In genomic region chr2:201073071-201073470, GRCh38 we compare ENCODE assay signal across 12 cellular contexts. TPM values are rescaled to one million over a fixed set of nuclear protein-coding genes. Genes with fewer than 3 reads are reported as not detected.
A peak's percentile ranks its signal among the peaks of the same experiment; 100 is the strongest.
DNase-seq lines count a peak whose midpoint lies in the region; ATAC-seq and TF ChIP-seq lines count a peak whose summit lies in the region.
"Had no signal": no experiment of that assay in that cellular context is flagged by ENCODE, and none has a peak within 500 bp of the region (broad histone marks: within the 10 kb centered on the region; RNA-seq: fewer than 3 reads in every experiment).

No MANE protein-coding gene starts in this region.

- no peak for TF ChIP-seq CTCF in upper lobe of right lung (IDR thresholded peaks at IDR 0.05)

- no peaks in the 10 kb centered on the region for H3K27me3 ChIP-seq in iPS-18a (ENCODE audit: control insufficient read depth, insufficient read depth, low read length)
- H3K27me3 ChIP-seq in upper lobe of right lung = no peaks in the 10 kb centered on the region
- H3K27me3 ChIP-seq: thyroid gland had no signal

- POLR2A ChIA-PET in activated CD4-positive, alpha-beta memory T cell treated with anti-CD3 and anti-CD28 coated beads for 36 hours (lab: Charles Lee) = interaction anchor here (1.2 kb wide), 1 partner anchor 53 kb away, joined by 9 read pairs; no protein-coding TSS in a partner anchor

- H3K4me3 Mint-ChIP-seq in stimulated activated naive CD8-positive, alpha-beta T cell treated with anti-CD3 and anti-CD28 coated beads, Interleukin-15, Interleukin-2, amounts not matched to agents 100 ng/mL and 50 ng/mL, for 24 hours = peak overlapping the region; percentile 96
- H3K4me3 Mint-ChIP-seq in activated CD4-positive, alpha-beta memory T cell treated with anti-CD3 and anti-CD28 coated beads for 36 hours = peak overlapping the region; percentile 55

- H3K9me3 Mint-ChIP-seq in stimulated activated naive CD8-positive, alpha-beta T cell treated with anti-CD3 and anti-CD28 coated beads, Interleukin-15, Interleukin-2, amounts not matched to agents 100 ng/mL and 50 ng/mL, for 24 hours = no peaks in the 10 kb centered on the region
- no peaks in the 10 kb centered on the region for H3K9me3 Mint-ChIP-seq in activated CD4-positive, alpha-beta memory T cell treated with anti-CD3 and anti-CD28 coated beads for 36 hours
- H3K9me3 Mint-ChIP-seq: dendritic cell treated with granulocyte-macrophage colony-stimulating factor and Interleukin-4, amounts not matched to agents 40 ng/mL and 50 ng/mL, for 4 days had no signal

- no peak for ATAC-seq in stimulated activated naive CD8-positive, alpha-beta T cell treated with anti-CD3 and anti-CD28 coated beads, Interleukin-15, Interleukin-2, amounts not matched to agents 100 U/mL and 50 U/mL, for 24 hours
- ATAC-seq in upper lobe of right lung = no peak

- H3K9me3 ChIP-seq in iPS-18a (ENCODE audit: control insufficient read depth, low read depth, low read length) (no peaks in the 10 kb centered on the region), upper lobe of right lung (no peaks in the 10 kb centered on the region)
- H3K9me3 ChIP-seq: thyroid gland had no signal

- peak overlapping the region; percentile 38 for H3K27ac Mint-ChIP-seq in stimulated activated naive CD8-positive, alpha-beta T cell treated with anti-CD3 and anti-CD28 coated beads, Interleukin-15, Interleukin-2, amounts not matched to agents 100 ng/mL and 50 ng/mL, for 24 hours
- no peak overlapping the region for H3K27ac Mint-ChIP-seq in activated CD4-positive, alpha-beta memory T cell treated with anti-CD3 and anti-CD28 coated beads for 36 hours

- H3K36me3 Mint-ChIP-seq in stimulated activated naive CD8-positive, alpha-beta T cell treated with anti-CD3 and anti-CD28 coated beads, Interleukin-15, Interleukin-2, amounts not matched to agents 100 ng/mL and 50 ng/mL, for 24 hours (ENCODE audit: low read depth) = peaks cover 11% of the 10 kb centered on the region
- H3K36me3 Mint-ChIP-seq in activated CD4-positive, alpha-beta memory T cell treated with anti-CD3 and anti-CD28 coated beads for 36 hours = peaks cover 4% of the 10 kb centered on the region

- H3K27ac ChIP-seq in iPS-18a (ENCODE audit: low read length) = no peak overlapping the region
- no peak overlapping the region for H3K27ac ChIP-seq in upper lobe of right lung
- H3K27ac ChIP-seq: thyroid gland had no signal

- H3K27me3 Mint-ChIP-seq in stimulated activated naive CD8-positive, alpha-beta T cell treated with anti-CD3 and anti-CD28 coated beads, Interleukin-15, Interleukin-2, amounts not matched to agents 100 ng/mL and 50 ng/mL, for 24 hours = no peaks in the 10 kb centered on the region
- no peaks in the 10 kb centered on the region for H3K27me3 Mint-ChIP-seq in activated CD4-positive, alpha-beta memory T cell treated with anti-CD3 and anti-CD28 coated beads for 36 hours
- H3K27me3 Mint-ChIP-seq: dendritic cell treated with granulocyte-macrophage colony-stimulating factor and Interleukin-4, amounts not matched to agents 40 ng/mL and 50 ng/mL, for 4 days had no signal

- CTCF ChIA-PET in activated CD4-positive, alpha-beta memory T cell treated with anti-CD3 and anti-CD28 coated beads for 36 hours (lab: Charles Lee) = interaction anchor here (1.1 kb wide), 1 partner anchor 166 kb away, joined by 4 read pairs; no protein-coding TSS in a partner anchor

- H3K4me1 ChIP-seq in iPS-18a (ENCODE audit: control insufficient read depth, low read depth, low read length) (peaks cover 5% of the 10 kb centered on the region), upper lobe of right lung (peaks cover 32% of the 10 kb centered on the region)

- DNase-seq in stimulated activated naive CD8-positive, alpha-beta T cell treated with anti-CD3 and anti-CD28 coated beads, Interleukin-15, Interleukin-2, amounts not matched to agents 100 U/mL and 50 U/mL, for 24 hours = no peak
- no peak for DNase-seq in activated CD4-positive, alpha-beta memory T cell treated with anti-CD3 and anti-CD28 coated beads for 36 hours
- DNase-seq in upper lobe of right lung = no peak
- no peak for DNase-seq in GOT3 (lab: John Stamatoyannopoulos, UW)
- no peak for DNase-seq in stimulated activated CD4-positive, alpha-beta T cell treated with anti-CD3 and anti-CD28 coated beads, Interleukin-4, amount 100 ng/mL, for 24 hours
- DNase-seq in NCI-H2029 treated with DMSO at 0.1 percent for 48 hours (lab: John Stamatoyannopoulos, UW) = no peak
- DNase-seq: activated CD4-positive, alpha-beta T cell treated with anti-CD3 and anti-CD28 coated beads, Interleukin-2, amount 50 U/mL, for 4 hours; kidney glomerular epithelial cell; thyroid gland had no signal

- peak overlapping the region; percentile 90 for H3K9ac ChIP-seq in iPS-18a (ENCODE audit: low read length)

- intact Hi-C loops in activated CD4-positive, alpha-beta memory T cell treated with anti-CD3 and anti-CD28 coated beads for 36 hours (cut with micrococcal nuclease) = no loop called here
- intact Hi-C loops in upper lobe of right lung (cut with DNase I) = no loop called here

- no peaks in the 10 kb centered on the region for H3K36me3 ChIP-seq in iPS-18a (ENCODE audit: control insufficient read depth, low read depth, low read length)
- no peaks in the 10 kb centered on the region for H3K36me3 ChIP-seq in upper lobe of right lung
- H3K36me3 ChIP-seq: thyroid gland had no signal

- peak overlapping the region; percentile 84 for H3K4me3 ChIP-seq in iPS-18a (ENCODE audit: low read length)
- H3K4me3 ChIP-seq in upper lobe of right lung = peak overlapping the region; percentile 92

- peaks cover 59% of the 10 kb centered on the region for H3K4me1 Mint-ChIP-seq in stimulated activated naive CD8-positive, alpha-beta T cell treated with anti-CD3 and anti-CD28 coated beads, Interleukin-15, Interleukin-2, amounts not matched to agents 100 ng/mL and 50 ng/mL, for 24 hours (ENCODE audit: low read depth)
- H3K4me1 Mint-ChIP-seq in activated CD4-positive, alpha-beta memory T cell treated with anti-CD3 and anti-CD28 coated beads for 36 hours (ENCODE audit: low read depth) = peaks cover 48% of the 10 kb centered on the region

RNA-seq across cellular contexts. Expression of gene NDUFB3, which starts 1.3 kb away (rescaled TPM):
- total RNA-seq in activated CD4-positive, alpha-beta memory T cell treated with anti-CD3 and anti-CD28 coated beads for 36 hours = 100 to 1,000 TPM; 158 to 162 TPM
- total RNA-seq in upper lobe of right lung = 68.2 TPM

RNA-seq across cellular contexts. Expression of gene HYCC2, which starts 1.6 kb away (rescaled TPM):
- 10 to 100 TPM; 18.9 to 20.5 TPM for total RNA-seq in activated CD4-positive, alpha-beta memory T cell treated with anti-CD3 and anti-CD28 coated beads for 36 hours
- 32.9 TPM for total RNA-seq in upper lobe of right lung

RNA-seq across cellular contexts. Expression of gene CFLAR, which starts 42.9 kb away (rescaled TPM):
- 100 to 1,000 TPM; 325 to 343 TPM for total RNA-seq in activated CD4-positive, alpha-beta memory T cell treated with anti-CD3 and anti-CD28 coated beads for 36 hours
- total RNA-seq in upper lobe of right lung = 316 TPM
